2 cellular contexts compared by ENCODE assay signal in genomic region chr6:89458720-89459119, GRCh38.
TF ChIP-seq lines count a peak whose summit lies in the region.

No MANE protein-coding gene starts in this region.

TF ChIP-seq in GM23338, 12 proteins besides CTCF, POLR2A, EP300 and RAD21:
- TF ChIP-seq REST (IDR thresholded peaks at IDR 0.05; ENCODE audit: unreplicated experiment) = peak; percentile 75
- no peak for TF ChIP-seq EZH2 (IDR thresholded peaks at IDR 0.05; ENCODE audit: low read depth, unreplicated experiment)
TF ChIP-seq in GM23338: peak in this region for 1.

TF ChIP-seq in K562, 482 proteins besides CTCF, POLR2A, EP300 and RAD21:
- TF ChIP-seq EHMT2 (IDR thresholded peaks at IDR 0.05) (peak; percentile 50; the same call in 1 of the 2 replicates), REST (CRISPR knock-in tag; IDR thresholded peaks at IDR 0.05; ENCODE audit: low read depth) (peak; percentile 78), IRF1 (CRISPR knock-in tag; IDR thresholded peaks at IDR 0.05; ENCODE audit: borderline replicate concordance) (no peak), EGR1 (conservative IDR thresholded peaks at IDR 0.05) (0 out of 2 replicates have a peak, but pooled peaks have one; percentile 21), MIER1 (IDR thresholded peaks at IDR 0.05; ENCODE audit: low read depth) (peak; percentile 75; the same call in 1 of the 2 replicates)
